Comparison of ENCODE assay signal across 23 cellular contexts in the genomic region with DNA sequence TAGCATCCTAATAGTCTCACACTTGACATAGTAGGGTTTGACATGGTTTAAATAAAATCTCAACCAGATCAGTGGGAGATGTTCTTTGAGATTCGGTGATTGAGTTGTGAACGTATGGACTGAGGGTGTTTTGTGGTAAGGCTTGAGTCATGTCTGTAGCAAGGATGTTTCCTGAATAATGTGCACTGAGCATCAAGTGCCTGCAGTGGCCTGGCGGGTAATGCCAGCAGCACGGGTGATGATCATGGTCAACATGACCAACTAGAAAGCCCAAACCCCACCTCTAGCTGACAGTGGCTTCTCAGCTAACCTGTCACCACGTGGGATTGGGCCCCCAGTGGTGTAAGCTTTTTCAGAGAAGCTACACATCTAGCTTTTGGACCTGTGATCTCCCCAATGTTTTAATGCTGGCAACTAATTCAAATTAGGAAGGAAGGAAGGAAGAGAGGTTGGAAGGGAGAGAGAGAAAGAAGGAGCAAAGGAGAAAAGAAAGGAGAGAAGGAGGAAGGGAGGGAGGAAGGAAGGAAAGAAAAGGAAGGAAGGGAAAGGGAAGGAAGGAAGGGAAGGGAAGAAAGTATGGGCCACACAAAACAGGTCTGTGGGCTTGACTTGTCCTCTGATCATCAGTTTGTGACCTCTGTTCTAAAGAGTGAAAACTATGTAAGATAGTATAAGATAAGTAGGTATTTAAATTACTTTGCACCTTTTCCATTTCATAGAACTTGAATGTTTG. TPM values are rescaled to one million over a fixed set of nuclear protein-coding genes. Genes with fewer than 3 reads are reported as not detected.
DNase-seq lines count a peak whose midpoint lies in the region; ATAC-seq, FAIRE-seq and TF ChIP-seq lines count a peak whose summit lies in the region.
"Had no signal": no experiment of that assay in that cellular context is flagged by ENCODE, and none has a peak within 500 bp of the region (broad histone marks: within the 10 kb centered on the region; RNA-seq: fewer than 3 reads in every experiment).

No MANE protein-coding gene starts in this region.

- H2BK5ac ChIP-seq in neuronal stem cell (ENCODE audit: low read length) = no peak overlapping the region

- CTCF ChIA-PET in activated CD8-positive, alpha-beta memory T cell treated with anti-CD3 and anti-CD28 coated beads, Interleukin-2, amount 10 ng/mL, durations not matched to agents 7 days and 5 days (lab: Charles Lee) = interaction anchor here (1.5 kb wide), 1 partner anchor 19 kb away, joined by 5 read pairs; no protein-coding TSS in a partner anchor

- H3K36me3 Mint-ChIP-seq in activated CD8-positive, alpha-beta memory T cell treated with anti-CD3 and anti-CD28 coated beads, Interleukin-2, amount 10 ng/mL, durations not matched to agents 7 days and 5 days = peaks cover 7% of the 10 kb centered on the region
- H3K36me3 Mint-ChIP-seq in immature natural killer cell = no peaks in the 10 kb centered on the region
- no peaks in the 10 kb centered on the region for H3K36me3 Mint-ChIP-seq in stimulated activated effector memory CD8-positive, alpha-beta T cell treated with anti-CD3 and anti-CD28 coated beads, Interleukin-12 subunit alpha, Interleukin-12 subunit beta, amount 100 ng/mL, for 72 hours

- H3K14ac ChIP-seq in neuronal stem cell (ENCODE audit: low read length) = no peak overlapping the region

- no peak overlapping the region for H3K4me2 ChIP-seq in neuronal stem cell (ENCODE audit: insufficient read depth, low read length, poor library complexity, severe bottlenecking)
- H3K4me2 ChIP-seq: BLaER1 had no signal

- no peaks in the 10 kb centered on the region for H3K27me3 ChIP-seq in bronchial epithelial cell (ENCODE audit: control insufficient read depth, insufficient read depth, low read length)
- H3K27me3 ChIP-seq in neuronal stem cell (ENCODE audit: control insufficient read depth in 3 of 3, insufficient read depth in 3 of 3, low read depth in 1 of 3, low read length in 3 of 3) = no peaks in the 10 kb centered on the region
- H3K27me3 ChIP-seq: BLaER1 had no signal

- peaks cover 9% of the 10 kb centered on the region for H3K4me1 Mint-ChIP-seq in activated CD8-positive, alpha-beta memory T cell treated with anti-CD3 and anti-CD28 coated beads, Interleukin-2, amount 10 ng/mL, durations not matched to agents 7 days and 5 days
- peaks cover 30% of the 10 kb centered on the region in 2 donors for H3K4me1 Mint-ChIP-seq in immature natural killer cell
- H3K4me1 Mint-ChIP-seq in stimulated activated effector memory CD8-positive, alpha-beta T cell treated with anti-CD3 and anti-CD28 coated beads, Interleukin-12 subunit alpha, Interleukin-12 subunit beta, amount 100 ng/mL, for 72 hours = peaks cover 11% of the 10 kb centered on the region
- H3K4me1 Mint-ChIP-seq: B cell had no signal

- H3K36me3 ChIP-seq in bronchial epithelial cell (ENCODE audit: control insufficient read depth, insufficient read depth, low read length) (no peaks in the 10 kb centered on the region), neuronal stem cell (replicated peaks in 1 of 2; ENCODE audit: control insufficient read depth in 2 of 2, insufficient read depth in 2 of 2, low read length in 2 of 2) (no peaks in the 10 kb centered on the region)
- H3K36me3 ChIP-seq: BLaER1, HAP-1 had no signal

- H3K9me3 Mint-ChIP-seq in activated CD8-positive, alpha-beta memory T cell treated with anti-CD3 and anti-CD28 coated beads, Interleukin-2, amount 10 ng/mL, durations not matched to agents 7 days and 5 days (ENCODE audit: low read depth) = peaks cover 4% of the 10 kb centered on the region
- H3K9me3 Mint-ChIP-seq in immature natural killer cell = no peaks in the 10 kb centered on the region
- H3K9me3 Mint-ChIP-seq in stimulated activated effector memory CD8-positive, alpha-beta T cell treated with anti-CD3 and anti-CD28 coated beads, Interleukin-12 subunit alpha, Interleukin-12 subunit beta, amount 100 ng/mL, for 72 hours = no peaks in the 10 kb centered on the region

- H3K4me3 ChIP-seq in bronchial epithelial cell (ENCODE audit: low read depth, low read length) (no peak overlapping the region), neuronal stem cell (ENCODE audit: low read length in 2 of 2) (no peak overlapping the region)
- H3K4me3 ChIP-seq: BLaER1, GM12878, HAP-1 had no signal

- peak; percentile 74 for ATAC-seq in activated CD8-positive, alpha-beta memory T cell treated with anti-CD3 and anti-CD28 coated beads, Interleukin-2, amount 10 ng/mL, durations not matched to agents 7 days and 5 days
- ATAC-seq in stimulated activated effector memory CD8-positive, alpha-beta T cell treated with anti-CD3 and anti-CD28 coated beads, Interleukin-12 subunit alpha, Interleukin-12 subunit beta, amount 100 ng/mL, for 72 hours = peak; percentile 65
- ATAC-seq in GM21447 (IDR thresholded peaks at IDR 0.05; ENCODE audit: unreplicated experiment) = no peak
- ATAC-seq: CD8-positive, alpha-beta T cell; GM12878 had no signal

- no peak overlapping the region for H3K27ac ChIP-seq in neuronal stem cell (replicated peaks; ENCODE audit: low read length)
- H3K27ac ChIP-seq: 22Rv1, BLaER1, C4-2B had no signal

- H4K8ac ChIP-seq in neuronal stem cell (ENCODE audit: low read depth, low read length) = no peak overlapping the region

- H3K79me1 ChIP-seq in neuronal stem cell (ENCODE audit: low read depth, low read length) = no peaks in the 10 kb centered on the region

- no peak overlapping the region for H3K9ac ChIP-seq in neuronal stem cell (ENCODE audit: low read depth, low read length, poor library complexity)
- H3K9ac ChIP-seq: BLaER1 had no signal

- no peaks in the 10 kb centered on the region for H3K27me3 Mint-ChIP-seq in activated CD8-positive, alpha-beta memory T cell treated with anti-CD3 and anti-CD28 coated beads, Interleukin-2, amount 10 ng/mL, durations not matched to agents 7 days and 5 days
- peaks cover 0 to 3% (median 0%) of the 10 kb centered on the region in 3 donors for H3K27me3 Mint-ChIP-seq in immature natural killer cell (ENCODE audit: low read depth in 3 of 3)
- H3K27me3 Mint-ChIP-seq: B cell; CD4-positive, CD25-positive, alpha-beta regulatory T cell had no signal

- H3K23ac ChIP-seq in neuronal stem cell (ENCODE audit: low read depth, low read length, poor library complexity) = no peak overlapping the region

- H3K18ac ChIP-seq in neuronal stem cell (ENCODE audit: low read length) = no peak overlapping the region

- H2BK12ac ChIP-seq in neuronal stem cell (ENCODE audit: low read length) = no peak overlapping the region

- TF ChIP-seq CTCF in bronchial epithelial cell (IDR thresholded peaks at IDR 0.05; ENCODE audit: insufficient read depth, low read length, severe bottlenecking) = no peak

- H4K91ac ChIP-seq in neuronal stem cell (ENCODE audit: low read depth, low read length, poor library complexity) = no peak overlapping the region

- no peak overlapping the region for H3K4ac ChIP-seq in neuronal stem cell (ENCODE audit: low read length)

- peak overlapping the region; percentile 29 for H3K27ac Mint-ChIP-seq in activated CD8-positive, alpha-beta memory T cell treated with anti-CD3 and anti-CD28 coated beads, Interleukin-2, amount 10 ng/mL, durations not matched to agents 7 days and 5 days
- peak overlapping the region in 5 of 6 donors; percentile 10 to 73 (median 20) for H3K27ac Mint-ChIP-seq in immature natural killer cell
- H3K27ac Mint-ChIP-seq in stimulated activated effector memory CD8-positive, alpha-beta T cell treated with anti-CD3 and anti-CD28 coated beads, Interleukin-12 subunit alpha, Interleukin-12 subunit beta, amount 100 ng/mL, for 72 hours = no peak overlapping the region
- H3K27ac Mint-ChIP-seq: B cell; CD8-positive, alpha-beta T cell had no signal

- no peak overlapping the region for H3K4me3 Mint-ChIP-seq in activated CD8-positive, alpha-beta memory T cell treated with anti-CD3 and anti-CD28 coated beads, Interleukin-2, amount 10 ng/mL, durations not matched to agents 7 days and 5 days
- H3K4me3 Mint-ChIP-seq in immature natural killer cell = peak overlapping the region in 2 of 5 donors; percentile 6 to 45
- H3K4me3 Mint-ChIP-seq in stimulated activated effector memory CD8-positive, alpha-beta T cell treated with anti-CD3 and anti-CD28 coated beads, Interleukin-12 subunit alpha, Interleukin-12 subunit beta, amount 100 ng/mL, for 72 hours = no peak overlapping the region
- H3K4me3 Mint-ChIP-seq: B cell; CD4-positive, CD25-positive, alpha-beta regulatory T cell; CD8-positive, alpha-beta T cell had no signal

- H2BK120ac ChIP-seq in neuronal stem cell (ENCODE audit: low read depth, low read length) = no peak overlapping the region

- peak; percentile 80 for FAIRE-seq in bronchial epithelial cell (lab: Jason Lieb, UNC)
- FAIRE-seq: A204.1, GM12878, H54 had no signal

- peak; percentile 54 for DNase-seq in activated CD8-positive, alpha-beta memory T cell treated with anti-CD3 and anti-CD28 coated beads, Interleukin-2, amount 10 ng/mL, durations not matched to agents 7 days and 5 days
- DNase-seq in activated CD8-positive, alpha-beta memory T cell treated with anti-CD3 and anti-CD28 coated beads for 24 hours = no peak
- no peak for DNase-seq in bronchial epithelial cell (ENCODE audit: low read depth)
- peak in 1 of 3 donors; percentile 3 for DNase-seq in immature natural killer cell
- DNase-seq in stimulated activated effector memory CD8-positive, alpha-beta T cell treated with anti-CD3 and anti-CD28 coated beads, Interleukin-12 subunit alpha, Interleukin-12 subunit beta, amount 100 ng/mL, for 72 hours (ENCODE audit: low spot score in 2 of 2) = no peak
- DNase-seq in DMS114 treated with DMSO at 0.1 percent for 48 hours (lab: John Stamatoyannopoulos, UW; ENCODE audit: unreplicated experiment) = no peak
- DNase-seq in neuronal stem cell (ENCODE audit: low spot score) = no peak
- DNase-seq: Caco-2; CD4-positive, CD25-positive, alpha-beta regulatory T cell; CD8-positive, alpha-beta T cell; DMS79; EL; GDM1; GOT3 had no signal

- no peaks in the 10 kb centered on the region for H3K9me3 ChIP-seq in neuronal stem cell (replicated peaks in 1 of 2; ENCODE audit: control insufficient read depth in 2 of 2, insufficient read depth in 1 of 2, low read depth in 1 of 2, low read length in 2 of 2)
- H3K9me3 ChIP-seq: Caco-2, HAP-1 had no signal

- no peak overlapping the region for H2AK5ac ChIP-seq in neuronal stem cell (ENCODE audit: low read depth, low read length)

- H2BK15ac ChIP-seq in neuronal stem cell (ENCODE audit: low read length) = no peak overlapping the region

- no CpG with 5 or more reads among the region's 5 CpGs for WGBS in neuronal stem cell (ENCODE audit: extremely low coverage in 2 of 2, insufficient read length in 2 of 2, insufficient replicate concordance in 1 of 2), 2 donors

- H3K4me1 ChIP-seq in neuronal stem cell (ENCODE audit: control insufficient read depth in 2 of 2, insufficient read depth in 1 of 2, low read depth in 1 of 2, low read length in 2 of 2) = no peaks in the 10 kb centered on the region
- H3K4me1 ChIP-seq: BLaER1, Caco-2, HAP-1 had no signal

- no peak overlapping the region for H2AFZ ChIP-seq in neuronal stem cell (ENCODE audit: low read length)

RNA-seq across cellular contexts. Expression of a gene that starts 55.4 kb away (rescaled TPM):
- total RNA-seq in activated CD8-positive, alpha-beta memory T cell treated with anti-CD3 and anti-CD28 coated beads, Interleukin-2, amount 10 ng/mL, durations not matched to agents 7 days and 5 days = 10 to 100 TPM; 25.2 to 38.8 TPM
- total RNA-seq in bronchial epithelial cell = 11.0 and 12.6 TPM in 2 replicates
- 10 to 100 TPM in 2 of 3 donors, 1 to 10 TPM in 1; 9.0 to 13.9 (median 12.3) TPM for polyA plus RNA-seq in immature natural killer cell
- polyA plus RNA-seq in neuronal stem cell (2013, experiment 1 of 2) = 29.3 TPM
- polyA plus RNA-seq in neuronal stem cell (2013, experiment 2 of 2) = 28.6 TPM
